In the genomic region with DNA sequence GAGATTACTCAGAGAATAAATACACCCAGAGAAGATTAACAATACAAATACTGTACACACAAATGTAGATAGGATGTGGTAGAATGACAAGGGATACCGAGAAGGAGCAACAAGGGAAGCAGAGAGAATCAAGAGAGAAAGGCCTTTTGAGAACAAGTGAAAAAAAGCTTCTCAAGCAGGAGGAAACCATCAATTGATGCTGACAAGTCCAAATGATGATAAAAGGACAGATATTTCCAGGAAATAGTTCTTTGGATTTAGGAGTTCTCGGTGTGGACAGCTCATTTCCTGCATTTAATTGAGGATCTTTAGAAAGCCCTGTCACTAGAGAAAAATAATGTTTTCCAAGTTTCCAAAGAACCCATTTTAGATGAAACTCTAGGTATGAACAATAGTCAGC, we compare ENCODE assay signal across 24 cellular contexts. TPM values are rescaled to one million over a fixed set of nuclear protein-coding genes. Genes with fewer than 3 reads are reported as not detected.
"Had no signal": no experiment of that assay in that cellular context is flagged by ENCODE, and none has a peak within 500 bp of the region (broad histone marks: within the 10 kb centered on the region; RNA-seq: fewer than 3 reads in every experiment).

No MANE protein-coding gene starts in this region.

- H3K27me3 ChIP-seq: ascending aorta, body of pancreas had no signal

- H3K27ac ChIP-seq: ascending aorta, body of pancreas, KMS-11 had no signal

- H3K9me3 Mint-ChIP-seq: activated naive CD4-positive, alpha-beta T cell treated with anti-CD3 and anti-CD28 coated beads, Interleukin-2, amount 50 U/mL, for 72 hours; activated naive CD8-positive, alpha-beta T cell treated with anti-CD3 and anti-CD28 coated beads, Interleukin-2, amount 50 U/mL, for 24 hours; WTC11 had no signal

- DNase-seq: activated CD4-positive, alpha-beta T cell treated with anti-CD3 and anti-CD28 coated beads for 48 hours; activated CD4-positive, alpha-beta T cell treated with anti-CD3 and anti-CD28 coated beads, Interleukin-2, amount 50 U/mL, for 4 hours; activated CD4-positive, CD25-positive, alpha-beta regulatory T cell treated with anti-CD3 and anti-CD28 coated beads, Interleukin-2, amount 50 U/mL, for 72 hours; activated CD8-positive, alpha-beta memory T cell treated with anti-CD3 and anti-CD28 coated beads, Interleukin-2, amount 50 U/mL, for 48 hours; activated CD8-positive, alpha-beta T cell treated with anti-CD3 and anti-CD28 coated beads, Interleukin-2, amount 10 ng/mL, durations not matched to agents 7 days and 5 days; activated naive CD8-positive, alpha-beta T cell treated with anti-CD3 and anti-CD28 coated beads, Interleukin-2, amount 50 U/mL, for 24 hours; activated T-cell treated with anti-CD3 and anti-CD28 coated beads, Interleukin-2, amount 50 U/mL, for 1 hour; amniotic stem cell; body of pancreas; NCI-H1092 treated with DMSO at 0.1 percent for 48 hours; NCI-H1417 treated with DMSO at 0.1 percent for 48 hours; NCI-H1694; NCI-H2029; NCI-H510A treated with DMSO at 0.1 percent for 48 hours; NCI-H69; SIG-M5; T-helper 17 cell; T-helper 9 cell had no signal

- ATAC-seq: activated CD8-positive, alpha-beta T cell treated with anti-CD3 and anti-CD28 coated beads, Interleukin-2, amount 10 ng/mL, durations not matched to agents 7 days and 5 days; activated naive CD4-positive, alpha-beta T cell treated with anti-CD3 and anti-CD28 coated beads, Interleukin-2, amount 50 U/mL, for 72 hours; activated naive CD8-positive, alpha-beta T cell treated with anti-CD3 and anti-CD28 coated beads, Interleukin-2, amount 50 U/mL, for 24 hours; body of pancreas; T-helper 17 cell; WTC11 had no signal

- H3K36me3 Mint-ChIP-seq: activated naive CD4-positive, alpha-beta T cell treated with anti-CD3 and anti-CD28 coated beads, Interleukin-2, amount 50 U/mL, for 72 hours; WTC11 had no signal

- H3K36me3 ChIP-seq: ascending aorta had no signal

- H3K27ac Mint-ChIP-seq: activated CD8-positive, alpha-beta T cell treated with anti-CD3 and anti-CD28 coated beads, Interleukin-2, amount 10 ng/mL, durations not matched to agents 7 days and 5 days; activated naive CD4-positive, alpha-beta T cell treated with anti-CD3 and anti-CD28 coated beads, Interleukin-2, amount 50 U/mL, for 72 hours; activated naive CD8-positive, alpha-beta T cell treated with anti-CD3 and anti-CD28 coated beads, Interleukin-2, amount 50 U/mL, for 24 hours; T-helper 17 cell; WTC11 had no signal

- H3K4me1 Mint-ChIP-seq: activated naive CD8-positive, alpha-beta T cell treated with anti-CD3 and anti-CD28 coated beads, Interleukin-2, amount 50 U/mL, for 24 hours had no signal

- H3K4me3 Mint-ChIP-seq: activated CD8-positive, alpha-beta T cell treated with anti-CD3 and anti-CD28 coated beads, Interleukin-2, amount 10 ng/mL, durations not matched to agents 7 days and 5 days; activated naive CD8-positive, alpha-beta T cell treated with anti-CD3 and anti-CD28 coated beads, Interleukin-2, amount 50 U/mL, for 24 hours; T-helper 17 cell; WTC11 had no signal

- H3K4me1 ChIP-seq: ascending aorta, body of pancreas had no signal

- H3K4me3 ChIP-seq: ascending aorta, body of pancreas had no signal

- H3K9me3 ChIP-seq: ascending aorta, body of pancreas had no signal

RNA-seq across cellular contexts. Expression of gene NPY5R, which starts 48.1 kb away (rescaled TPM):
- total RNA-seq: activated CD8-positive, alpha-beta T cell treated with anti-CD3 and anti-CD28 coated beads, Interleukin-2, amount 10 ng/mL, durations not matched to agents 7 days and 5 days; activated naive CD4-positive, alpha-beta T cell treated with anti-CD3 and anti-CD28 coated beads, Interleukin-2, amount 50 U/mL, for 72 hours; bronchial epithelial cell; MCF 10A; T-helper 17 cell had no signal

RNA-seq across cellular contexts. Expression of gene NPY1R, which starts 59.4 kb away (rescaled TPM):
- total RNA-seq: activated CD8-positive, alpha-beta T cell treated with anti-CD3 and anti-CD28 coated beads, Interleukin-2, amount 10 ng/mL, durations not matched to agents 7 days and 5 days; activated naive CD4-positive, alpha-beta T cell treated with anti-CD3 and anti-CD28 coated beads, Interleukin-2, amount 50 U/mL, for 72 hours; T-helper 17 cell had no signal
